In genomic region chr5:1633605-1634336, GRCh38 we compare ENCODE assay signal across 8 cellular contexts.
DNase-seq lines count a peak whose midpoint lies in the region; ATAC-seq and TF ChIP-seq lines count a peak whose summit lies in the region.

No MANE protein-coding gene starts in this region.

- no peaks in the 10 kb centered on the region for H3K36me3 ChIP-seq in A673 (ENCODE audit: insufficient read depth, low read length, poor library complexity, severe bottlenecking)
- H3K36me3 ChIP-seq in left lung = peaks cover 0 to 5% of the 10 kb centered on the region in 2 donors

- CTCF ChIA-PET in A673 (lab: Charles Lee) = interaction anchor here (0.7 kb wide), 1 partner anchor 20 kb away, joined by 3 read pairs; no protein-coding TSS in a partner anchor

- H3K27ac ChIP-seq in A673 (ENCODE audit: low read depth, low read length, poor library complexity, severe bottlenecking) = peak overlapping the region; percentile 62
- peak overlapping the region; percentile 87 to 93 for H3K27ac ChIP-seq in coronary artery
- peak overlapping the region; percentile 53 to 74 for H3K27ac ChIP-seq in left lung

- TSS peak; percentile 88 for BruUV-seq in A673 (replicated peaks; lab: Mats Ljungman, UMichigan)

- peak; percentile 93 for ATAC-seq in GM18520 (IDR thresholded peaks at IDR 0.05; ENCODE audit: unreplicated experiment)
- ATAC-seq in HG03060 (IDR thresholded peaks at IDR 0.05; ENCODE audit: low read depth, unreplicated experiment) = peak; percentile 79
- peak; percentile 99 for ATAC-seq in left lung

- H3K27me3 ChIP-seq in A673 (replicated peaks; ENCODE audit: insufficient read depth, low read depth, low read length, poor library complexity) (no peaks in the 10 kb centered on the region), left lung (peaks cover 0 to 47% of the 10 kb centered on the region in 2 donors)

- H3K4me3 ChIP-seq in A673 (ENCODE audit: low read depth, low read length, poor library complexity, severe bottlenecking) = peak overlapping the region; percentile 66
- peak overlapping the region; percentile 95 for H3K4me3 ChIP-seq in coronary artery
- peak overlapping the region; percentile 56 to 67 for H3K4me3 ChIP-seq in left lung

- intact Hi-C loops in A673 (cut with micrococcal nuclease; ENCODE audit: unreplicated experiment) = no loop called here
- intact Hi-C loops in left lung (cut with DNase I) = no loop called here

- H3K9me3 ChIP-seq in A673 (ENCODE audit: low read depth, low read length, poor library complexity, severe bottlenecking) (no peaks in the 10 kb centered on the region), left lung (no peaks in the 10 kb centered on the region)

- H3K4me1 ChIP-seq in A673 (ENCODE audit: insufficient read depth, low read length, poor library complexity, severe bottlenecking) = no peaks in the 10 kb centered on the region
- H3K4me1 ChIP-seq in left lung = peaks cover 0 to 10% of the 10 kb centered on the region in 2 donors

- no peak for TF ChIP-seq CTCF in A673 (conservative IDR thresholded peaks at IDR 0.05; ENCODE audit: low read depth, low read length)
- no peak for TF ChIP-seq CTCF in coronary artery (IDR thresholded peaks at IDR 0.05)
- no peak for TF ChIP-seq CTCF in left lung (IDR thresholded peaks at IDR 0.05)

- POLR2A ChIA-PET in A673 (lab: Charles Lee; ENCODE audit: low non-redundant PET) = no interaction called here

- DNase-seq in A673 (ENCODE audit: low spot score) (peak; percentile 88), NCI-H2196 treated with DMSO at 0.1 percent for 48 hours (lab: John Stamatoyannopoulos, UW; ENCODE audit: unreplicated experiment) (peak; percentile 30), coronary artery (ENCODE audit: low spot score) (no peak), left lung (peak; percentile 83 to 93)
- peak; percentile 82 for DNase-seq in activated CD4-positive, alpha-beta T cell treated with anti-CD3 and anti-CD28 coated beads for 48 hours
- peak; percentile 31 for DNase-seq in stimulated activated CD4-positive, alpha-beta T cell treated with anti-CD3 and anti-CD28 coated beads, Interleukin-2, amount 100 ng/mL, for 4 hours (ENCODE audit: low read depth)
